ENCODE assay signal across 29 cellular contexts in genomic region chr9:135015096-135015495, GRCh38.
"Had no signal": no experiment of that assay in that cellular context is flagged by ENCODE, and none has a peak within 500 bp of the region (broad histone marks: within the 10 kb centered on the region; RNA-seq: fewer than 3 reads in every experiment).

No MANE protein-coding gene starts in this region.

- H3K4me3 Mint-ChIP-seq: mesothelial cell of epicardium; naive B cell; natural killer cell; nephron progenitor cell; neural progenitor cell; stimulated activated effector memory CD8-positive, alpha-beta T cell treated with anti-CD3 and anti-CD28 coated beads, Interleukin-12 subunit alpha, Interleukin-12 subunit beta, amount 100 ng/mL, for 72 hours; stimulated activated naive CD8-positive, alpha-beta T cell treated with anti-CD3 and anti-CD28 coated beads, Interleukin-15, Interleukin-2, amounts not matched to agents 100 ng/mL and 50 ng/mL, for 24 hours had no signal

- H3K4me2 ChIP-seq: hepatocyte, neural progenitor cell had no signal

- H3K4me3 ChIP-seq: heart right ventricle, hepatocyte, left lung, lung, neural progenitor cell, ovary, right atrium auricular region, right lobe of liver, skin epidermis, spleen, suprapubic skin, thoracic aorta, tibial nerve, upper lobe of left lung, vagina had no signal

- H3K27me3 ChIP-seq: neural progenitor cell, ovary, right atrium auricular region, right lobe of liver, upper lobe of left lung, vagina had no signal

- H3K79me2 ChIP-seq: hepatocyte had no signal

- H3K4me1 ChIP-seq: left lung, right atrium auricular region, right lobe of liver, spleen, tibial nerve, upper lobe of left lung, vagina had no signal

- H3K9me3 Mint-ChIP-seq: mesothelial cell of epicardium; naive B cell; natural killer cell; nephron progenitor cell; neural progenitor cell; stimulated activated effector memory CD8-positive, alpha-beta T cell treated with anti-CD3 and anti-CD28 coated beads, Interleukin-12 subunit alpha, Interleukin-12 subunit beta, amount 100 ng/mL, for 72 hours; stimulated activated naive CD8-positive, alpha-beta T cell treated with anti-CD3 and anti-CD28 coated beads, Interleukin-15, Interleukin-2, amounts not matched to agents 100 ng/mL and 50 ng/mL, for 24 hours had no signal

- DNase-seq: heart right ventricle; left colon; mesendoderm; naive B cell; natural killer cell; nephron progenitor cell; occipital lobe; ovary; right lobe of liver; spleen; stimulated activated CD4-positive, alpha-beta T cell treated with anti-CD3 and anti-CD28 coated beads, Interleukin-4, amount 100 ng/mL, for 24 hours; stimulated activated naive CD4-positive, alpha-beta T cell; upper lobe of left lung had no signal

- H3K9ac ChIP-seq: neural progenitor cell had no signal

- H3K36me3 Mint-ChIP-seq: mesothelial cell of epicardium; naive B cell; natural killer cell; neural progenitor cell; stimulated activated effector memory CD8-positive, alpha-beta T cell treated with anti-CD3 and anti-CD28 coated beads, Interleukin-12 subunit alpha, Interleukin-12 subunit beta, amount 100 ng/mL, for 72 hours had no signal

- ATAC-seq: heart right ventricle; left colon; left lung; natural killer cell; right lobe of liver; stimulated activated effector memory CD8-positive, alpha-beta T cell treated with anti-CD3 and anti-CD28 coated beads, Interleukin-12 subunit alpha, Interleukin-12 subunit beta, amount 100 ng/mL, for 72 hours had no signal

- FAIRE-seq: keratinocyte had no signal

- H2AFZ ChIP-seq: hepatocyte, neural progenitor cell had no signal

- H3K27ac ChIP-seq: heart right ventricle, hepatocyte, left lung, neural progenitor cell, neutrophil, ovary, right atrium auricular region, right lobe of liver, skin epidermis, spleen, suprapubic skin, thoracic aorta, tibial nerve, upper lobe of left lung, vagina had no signal

- H3K4me1 Mint-ChIP-seq: neural progenitor cell had no signal

- H3K9me3 ChIP-seq: heart right ventricle, left lung, neutrophil, ovary, right atrium auricular region, right lobe of liver, spleen, suprapubic skin, thoracic aorta, tibial nerve, upper lobe of left lung, vagina had no signal

- H3K36me3 ChIP-seq: heart right ventricle, left lung, neural progenitor cell, neutrophil, ovary, right atrium auricular region, right lobe of liver, spleen, suprapubic skin, thoracic aorta, tibial nerve, upper lobe of left lung, vagina had no signal

- H3K27me3 Mint-ChIP-seq: stimulated activated naive CD8-positive, alpha-beta T cell treated with anti-CD3 and anti-CD28 coated beads, Interleukin-15, Interleukin-2, amounts not matched to agents 100 ng/mL and 50 ng/mL, for 24 hours had no signal

- H3K27ac Mint-ChIP-seq: mesothelial cell of epicardium; natural killer cell; nephron progenitor cell; progenitor cell of endocrine pancreas; stimulated activated effector memory CD8-positive, alpha-beta T cell treated with anti-CD3 and anti-CD28 coated beads, Interleukin-12 subunit alpha, Interleukin-12 subunit beta, amount 100 ng/mL, for 72 hours; stimulated activated naive CD8-positive, alpha-beta T cell treated with anti-CD3 and anti-CD28 coated beads, Interleukin-15, Interleukin-2, amounts not matched to agents 100 ng/mL and 50 ng/mL, for 24 hours had no signal
